ENCODE assay signal across 10 cellular contexts in genomic region chr3:9780451-9780797, GRCh38. TPM values are rescaled to one million over a fixed set of nuclear protein-coding genes. Genes with fewer than 3 reads are reported as not detected.
DNase-seq lines count a peak whose midpoint lies in the region; ATAC-seq, FAIRE-seq and TF ChIP-seq lines count a peak whose summit lies in the region.
"Had no signal": no experiment of that assay in that cellular context is flagged by ENCODE, and none has a peak within 500 bp of the region (broad histone marks: within the 10 kb centered on the region; RNA-seq: fewer than 3 reads in every experiment).

No MANE protein-coding gene starts in this region.

- H3K36me3 ChIP-seq in DOHH2 (ENCODE audit: control insufficient read depth, low read length) (peaks cover 40% of the 10 kb centered on the region), KOPT-K1 (ENCODE audit: insufficient read depth, low read length) (peaks cover 38% of the 10 kb centered on the region), astrocyte (ENCODE audit: insufficient read depth, low read length) (peaks cover 18% of the 10 kb centered on the region), neutrophil (peaks cover 33% of the 10 kb centered on the region)

- H4K20me1 ChIP-seq in DOHH2 (ENCODE audit: control insufficient read depth, insufficient read depth, low read depth, low read length) (no peaks in the 10 kb centered on the region), astrocyte (ENCODE audit: insufficient read depth, low read length) (no peaks in the 10 kb centered on the region)

- H3K27ac ChIP-seq in DOHH2 (ENCODE audit: low read depth, low read length) (peak overlapping the region; percentile 99), KOPT-K1 (ENCODE audit: low read depth, low read length, poor library complexity, severe bottlenecking) (peak overlapping the region; percentile 6), astrocyte (ENCODE audit: low read depth, low read length) (no peak overlapping the region), neutrophil (peak overlapping the region; percentile 94)

- no peaks in the 10 kb centered on the region for H3K9me3 ChIP-seq in DOHH2 (ENCODE audit: control insufficient read depth, insufficient read depth, low read length)
- no peaks in the 10 kb centered on the region for H3K9me3 ChIP-seq in KOPT-K1 (ENCODE audit: insufficient read depth, low read length, poor library complexity, severe bottlenecking)
- H3K9me3 ChIP-seq in astrocyte (ENCODE audit: insufficient read depth, low read depth, low read length): no peaks in the 10 kb centered on the region
- H3K9me3 ChIP-seq in neutrophil: no peaks in the 10 kb centered on the region
- H3K9me3 ChIP-seq: body of pancreas had no signal

- H3K4me2 ChIP-seq in DOHH2 (ENCODE audit: low read length): peak overlapping the region; percentile 95
- no peak overlapping the region for H3K4me2 ChIP-seq in astrocyte (ENCODE audit: low read length)

- no peaks in the 10 kb centered on the region for H3K27me3 ChIP-seq in DOHH2 (ENCODE audit: control insufficient read depth, low read length)
- H3K27me3 ChIP-seq in astrocyte (ENCODE audit: insufficient read depth, low read length): no peaks in the 10 kb centered on the region
- no peaks in the 10 kb centered on the region for H3K27me3 ChIP-seq in neutrophil
- H3K27me3 ChIP-seq: body of pancreas had no signal

- no peak overlapping the region for H2AFZ ChIP-seq in astrocyte (ENCODE audit: low read depth, low read length)

- H3K27ac Mint-ChIP-seq in astrocyte (ENCODE audit: unreplicated experiment) (peak overlapping the region; percentile 26), osteocyte (ENCODE audit: unreplicated experiment) (no peak overlapping the region)

- peak overlapping the region; percentile 70 for H3K4me3 ChIP-seq in DOHH2 (ENCODE audit: low read length)
- no peak overlapping the region for H3K4me3 ChIP-seq in astrocyte (ENCODE audit: insufficient read depth, low read depth, low read length)
- peak overlapping the region; percentile 43 to 54 for H3K4me3 ChIP-seq in neutrophil (ENCODE audit: low read depth in 1 of 2, low read length in 1 of 2)
- H3K4me3 ChIP-seq: body of pancreas had no signal

- H3K4me3 Mint-ChIP-seq in astrocyte (ENCODE audit: unreplicated experiment): no peak overlapping the region
- H3K4me3 Mint-ChIP-seq in osteocyte (ENCODE audit: unreplicated experiment): no peak overlapping the region

- no peak for FAIRE-seq in astrocyte (lab: Jason Lieb, UNC)

- no peak for TF ChIP-seq CTCF in DOHH2 (IDR thresholded peaks at IDR 0.05; ENCODE audit: low read depth, low read length, poor library complexity, severe bottlenecking)
- no peak for TF ChIP-seq CTCF in astrocyte (IDR thresholded peaks at IDR 0.05; ENCODE audit: insufficient read depth, low read depth, low read length)
- no peak for TF ChIP-seq CTCF in neutrophil (IDR thresholded peaks at IDR 0.05)
- TF ChIP-seq CTCF in osteocyte (IDR thresholded peaks at IDR 0.05): no peak

- H3K9ac ChIP-seq in astrocyte (ENCODE audit: low read length): no peak overlapping the region

- peaks cover 34% of the 10 kb centered on the region for H3K4me1 Mint-ChIP-seq in astrocyte (ENCODE audit: low read depth, unreplicated experiment)
- no peaks in the 10 kb centered on the region for H3K4me1 Mint-ChIP-seq in osteocyte (ENCODE audit: unreplicated experiment)

- H3K79me2 ChIP-seq in DOHH2 (ENCODE audit: control insufficient read depth, low read length) (no peaks in the 10 kb centered on the region), astrocyte (ENCODE audit: insufficient read depth, low read length) (no peaks in the 10 kb centered on the region)

- H3F3A ChIP-seq in DOHH2 (ENCODE audit: control insufficient read depth, insufficient read depth): peaks cover 31% of the 10 kb centered on the region

- H3K36me3 Mint-ChIP-seq in astrocyte (ENCODE audit: low read depth, unreplicated experiment) (peaks cover 14% of the 10 kb centered on the region), osteocyte (ENCODE audit: unreplicated experiment) (peaks cover 24% of the 10 kb centered on the region)

- H3K9me2 ChIP-seq in DOHH2 (replicated peaks; ENCODE audit: control insufficient read depth, low read length): no peaks in the 10 kb centered on the region

- H3K4me1 ChIP-seq in DOHH2 (ENCODE audit: control insufficient read depth, low read length) (peaks cover 70% of the 10 kb centered on the region), astrocyte (ENCODE audit: insufficient read depth, low read length) (peaks cover 13% of the 10 kb centered on the region), neutrophil (ENCODE audit: control insufficient read depth in 1 of 2, insufficient read depth in 1 of 2, low read depth in 1 of 2, low read length in 1 of 2) (peaks cover 45% of the 10 kb centered on the region in 2 experiments)
- H3K4me1 ChIP-seq: body of pancreas had no signal

- ATAC-seq in GM21526 (IDR thresholded peaks at IDR 0.05; ENCODE audit: low FRiP score, unreplicated experiment): no peak
- ATAC-seq: body of pancreas had no signal

- H3K9me3 Mint-ChIP-seq in astrocyte (ENCODE audit: unreplicated experiment) (peaks cover 2% of the 10 kb centered on the region), osteocyte (ENCODE audit: unreplicated experiment) (no peaks in the 10 kb centered on the region)

- DNase-seq in astrocyte (ENCODE audit: low read depth) (no peak), AG20443 (ENCODE audit: low spot score) (no peak), NOMO-1 treated with DMSO at 0.1 percent for 48 hours (lab: John Stamatoyannopoulos, UW; ENCODE audit: unreplicated experiment) (no peak), osteocyte (ENCODE audit: extremely low spot score, unreplicated experiment) (no peak)
- DNase-seq: DMS79 had no signal

- no peaks in the 10 kb centered on the region for H3K27me3 Mint-ChIP-seq in astrocyte (ENCODE audit: low read depth, unreplicated experiment)
- H3K27me3 Mint-ChIP-seq in osteocyte (ENCODE audit: unreplicated experiment): no peaks in the 10 kb centered on the region

RNA-seq across cellular contexts. Expression of gene CAMK1, which starts 10.7 kb away (rescaled TPM):
- total RNA-seq in astrocyte (5.1 and 7.1 TPM in 2 replicates), osteocyte (8.8 and 10.7 TPM in 2 replicates)

RNA-seq across cellular contexts. Expression of gene TADA3, which starts 11.8 kb away (rescaled TPM):
- 54.5 and 58.7 TPM in 2 replicates for total RNA-seq in astrocyte
- total RNA-seq in osteocyte: 63.4 and 66.0 TPM in 2 replicates

RNA-seq across cellular contexts. Expression of gene ARPC4, which starts 12.5 kb away (rescaled TPM):
- total RNA-seq in astrocyte (187 and 205 TPM in 2 replicates), osteocyte (140 and 142 TPM in 2 replicates)

RNA-seq across cellular contexts. Expression of gene TTLL3, which starts 29.6 kb away (rescaled TPM):
- total RNA-seq in astrocyte (25.4 and 29.8 TPM in 2 replicates), osteocyte (53.6 and 54.8 TPM in 2 replicates)

RNA-seq across cellular contexts. Expression of gene OGG1, which starts 30.7 kb away (rescaled TPM):
- 15.3 and 17.9 TPM in 2 replicates for total RNA-seq in astrocyte
- 34.8 and 37.9 TPM in 2 replicates for total RNA-seq in osteocyte
